Comparison of ENCODE assay signal across 13 cellular contexts in genomic region chr3:42847731-42848130, GRCh38. TPM values are rescaled to one million over a fixed set of nuclear protein-coding genes. Genes with fewer than 3 reads are reported as not detected.
DNase-seq lines count a peak whose midpoint lies in the region; ATAC-seq, FAIRE-seq and TF ChIP-seq lines count a peak whose summit lies in the region.
"Had no signal": no experiment of that assay in that cellular context is flagged by ENCODE, and none has a peak within 500 bp of the region (broad histone marks: within the 10 kb centered on the region; RNA-seq: fewer than 3 reads in every experiment).

No MANE protein-coding gene starts in this region.

- H2BK12ac ChIP-seq in H1 (ENCODE audit: low read depth, low read length) = no peak overlapping the region

- no peak overlapping the region for H3K18ac ChIP-seq in H1 (ENCODE audit: extremely low read depth, low read length)

- no peak overlapping the region for H2BK20ac ChIP-seq in H1 (ENCODE audit: low read length)

- no peak overlapping the region for H4K91ac ChIP-seq in H1 (replicated peaks; ENCODE audit: insufficient read length, low read length)

- H2BK5ac ChIP-seq in H1 (ENCODE audit: low read depth, low read length) = no peak overlapping the region

- H3K4me1 ChIP-seq in H1 (replicated peaks in 1 of 4; ENCODE audit: control insufficient read depth in 3 of 4, insufficient read depth in 4 of 4, low read length in 3 of 4) = peaks cover 0 to 16% (median 4%) of the 10 kb centered on the region in 4 experiments; a peak in 6 of 7 replicates

- no peaks in the 10 kb centered on the region for H3K9me3 ChIP-seq in H1 (ENCODE audit: insufficient read depth in 2 of 2, low read depth in 1 of 2, low read length in 1 of 2)

- no peak overlapping the region for H4K8ac ChIP-seq in H1 (ENCODE audit: extremely low read depth, insufficient read depth, low read length)

- H3K36me3 Mint-ChIP-seq in natural killer cell treated with Interleukin-12 subunit alpha and Interleukin-12 subunit beta and Interleukin-15 and Interleukin-18, amount 100 ng/mL, for 72 hours = no peaks in the 10 kb centered on the region
- no peaks in the 10 kb centered on the region for H3K36me3 Mint-ChIP-seq in activated naive CD4-positive, alpha-beta T cell treated with anti-CD3 and anti-CD28 coated beads for 36 hours (ENCODE audit: low read depth)
- H3K36me3 Mint-ChIP-seq in activated naive CD4-positive, alpha-beta T cell treated with anti-CD3 and anti-CD28 coated beads, Interleukin-2, amount 10 ng/mL, durations not matched to agents 7 days and 5 days = no peaks in the 10 kb centered on the region

- intact Hi-C loops in activated naive CD4-positive, alpha-beta T cell treated with anti-CD3 and anti-CD28 coated beads for 36 hours (cut with micrococcal nuclease) = no loop called here

- H3K56ac ChIP-seq in H1 (replicated peaks; ENCODE audit: insufficient read length, low read depth, low read length) = no peak overlapping the region

- TF ChIP-seq POLR2A in H1 (IDR thresholded peaks at IDR 0.05; ENCODE audit: control extremely low read depth in 1 of 2, low read depth in 2 of 2, low read length in 2 of 2) = no peak

- no peak for TF ChIP-seq EP300 in H1 (IDR thresholded peaks at IDR 0.05; ENCODE audit: borderline replicate concordance in 1 of 2, low read depth in 2 of 2, low read length in 2 of 2)

- DNase-seq in AG10803 (ENCODE audit: low read depth) (peak; percentile 13), NCI-H69 (lab: John Stamatoyannopoulos, UW) (peak; percentile 17), H1 (ENCODE audit: low read depth in 1 of 2, low spot score in 2 of 2) (peak in 1 of 2 experiments; percentile 38), NCI-H128 (lab: John Stamatoyannopoulos, UW; ENCODE audit: unreplicated experiment) (no peak)
- DNase-seq in natural killer cell treated with Interleukin-12 subunit alpha and Interleukin-12 subunit beta and Interleukin-15 and Interleukin-18, amount 100 ng/mL, for 72 hours (ENCODE audit: low spot score) = no peak
- DNase-seq in activated naive CD4-positive, alpha-beta T cell treated with anti-CD3 and anti-CD28 coated beads for 36 hours = no peak
- no peak for DNase-seq in activated naive CD4-positive, alpha-beta T cell treated with anti-CD3 and anti-CD28 coated beads, Interleukin-2, amount 10 ng/mL, durations not matched to agents 7 days and 5 days
- DNase-seq: IMR-90, NCI-H2081, PC-9 had no signal

- FAIRE-seq in H1 (lab: Jason Lieb, UNC) = no peak

- no peak overlapping the region for H3K14ac ChIP-seq in H1 (ENCODE audit: insufficient read length)

- WGBS in H1 (ENCODE audit: extremely low coverage in 1 of 2, insufficient coverage in 1 of 2, insufficient read length in 1 of 2, insufficient replicate concordance in 2 of 2, low coverage in 1 of 2, low lambda C conversion rate in 2 of 2, missing lambda C conversion rate in 1 of 2), 2 experiments = 81% methylated on average over 4 of the region's 4 CpGs; no CpG with 5 or more reads in 1 of the 2 experiments

- H3K27me3 ChIP-seq in H1 (replicated peaks in 1 of 4; ENCODE audit: control insufficient read depth in 3 of 4, extremely low read depth in 1 of 4, insufficient read depth in 3 of 4, low read length in 3 of 4) = no peaks in the 10 kb centered on the region

- H2AK5ac ChIP-seq in H1 (ENCODE audit: low read depth, low read length) = no peak overlapping the region

- no peaks in the 10 kb centered on the region for H4K20me1 ChIP-seq in H1 (replicated peaks in 1 of 2; ENCODE audit: control insufficient read depth in 1 of 2, insufficient read depth in 2 of 2, low read length in 2 of 2)

- H3K23me2 ChIP-seq in H1 (ENCODE audit: low read depth, low read length) = no peaks in the 10 kb centered on the region

- no peaks in the 10 kb centered on the region for H3K79me1 ChIP-seq in H1 (ENCODE audit: low read depth, low read length)

- no peak overlapping the region for H2BK15ac ChIP-seq in H1 (ENCODE audit: low read length)

- no peak for ATAC-seq in natural killer cell treated with Interleukin-12 subunit alpha and Interleukin-12 subunit beta and Interleukin-15 and Interleukin-18, amount 100 ng/mL, for 72 hours
- ATAC-seq in activated CD4-positive, CD25-positive, alpha-beta regulatory T cell treated with anti-CD3 and anti-CD28 coated beads, Interleukin-2, amount 50 U/mL, for 24 hours = no peak

- H3K27ac ChIP-seq in H1 (ENCODE audit: low read depth, low read length) = no peak overlapping the region
- H3K27ac ChIP-seq: PC-9 had no signal

- H3K27me3 Mint-ChIP-seq in natural killer cell treated with Interleukin-12 subunit alpha and Interleukin-12 subunit beta and Interleukin-15 and Interleukin-18, amount 100 ng/mL, for 72 hours = no peaks in the 10 kb centered on the region
- no peaks in the 10 kb centered on the region for H3K27me3 Mint-ChIP-seq in activated naive CD4-positive, alpha-beta T cell treated with anti-CD3 and anti-CD28 coated beads for 36 hours (ENCODE audit: low read depth)
- peaks cover 8% of the 10 kb centered on the region for H3K27me3 Mint-ChIP-seq in activated naive CD4-positive, alpha-beta T cell treated with anti-CD3 and anti-CD28 coated beads, Interleukin-2, amount 10 ng/mL, durations not matched to agents 7 days and 5 days

- no peaks in the 10 kb centered on the region for H3K36me3 ChIP-seq in H1 (ENCODE audit: control insufficient read depth in 2 of 4, insufficient read depth in 4 of 4, low read length in 3 of 4)

- H3K4me2 ChIP-seq in H1 (ENCODE audit: insufficient read depth in 1 of 2, low read depth in 2 of 2, low read length in 2 of 2) = no peak overlapping the region
- H3K4me2 ChIP-seq: PC-9 had no signal

- H4K5ac ChIP-seq in H1 (ENCODE audit: insufficient read length, low read depth, low read length) = no peak overlapping the region

- POLR2A ChIA-PET in H1 (lab: Charles Lee; ENCODE audit: partially characterized antibody) = no interaction called here

- no peak overlapping the region for H3K9ac ChIP-seq in H1 (replicated peaks in 1 of 4; ENCODE audit: extremely low read depth in 1 of 4, low read depth in 3 of 4, low read length in 3 of 4)

- H3K27ac Mint-ChIP-seq in natural killer cell treated with Interleukin-12 subunit alpha and Interleukin-12 subunit beta and Interleukin-15 and Interleukin-18, amount 100 ng/mL, for 72 hours = peak overlapping the region; percentile 69 to 92
- no peak overlapping the region for H3K27ac Mint-ChIP-seq in activated naive CD4-positive, alpha-beta T cell treated with anti-CD3 and anti-CD28 coated beads for 36 hours
- no peak overlapping the region for H3K27ac Mint-ChIP-seq in activated naive CD4-positive, alpha-beta T cell treated with anti-CD3 and anti-CD28 coated beads, Interleukin-2, amount 10 ng/mL, durations not matched to agents 7 days and 5 days

- no peak overlapping the region for H3K23ac ChIP-seq in H1 (ENCODE audit: insufficient read length)

- CTCF ChIA-PET in H1 (lab: Charles Lee; ENCODE audit: partially characterized antibody) = interaction anchor here (0.7 to 1.3 kb wide), 3 partner anchors 8 to 28 kb away, joined by 3 to 6 read pairs (median 4); partner anchors contain the start of gene CYP8B1
- CTCF ChIA-PET in activated naive CD4-positive, alpha-beta T cell treated with anti-CD3 and anti-CD28 coated beads for 36 hours (lab: Charles Lee) = interaction anchor here (0.7 kb wide), 1 partner anchor 38 kb away, joined by 3 read pairs; the partner anchor contains the start of gene ACKR2
- CTCF ChIA-PET in activated naive CD4-positive, alpha-beta T cell treated with anti-CD3 and anti-CD28 coated beads, Interleukin-2, amount 10 ng/mL, durations not matched to agents 7 days and 5 days (lab: Charles Lee) = interaction anchor here (0.9 kb wide), 1 partner anchor 34 kb away, joined by 3 read pairs; no protein-coding TSS in a partner anchor

- H2BK120ac ChIP-seq in H1 (replicated peaks; ENCODE audit: low read depth, low read length) = no peak overlapping the region

- H3K4me3 Mint-ChIP-seq in natural killer cell treated with Interleukin-12 subunit alpha and Interleukin-12 subunit beta and Interleukin-15 and Interleukin-18, amount 100 ng/mL, for 72 hours = peak overlapping the region; percentile 78
- no peak overlapping the region for H3K4me3 Mint-ChIP-seq in activated naive CD4-positive, alpha-beta T cell treated with anti-CD3 and anti-CD28 coated beads for 36 hours
- no peak overlapping the region for H3K4me3 Mint-ChIP-seq in activated naive CD4-positive, alpha-beta T cell treated with anti-CD3 and anti-CD28 coated beads, Interleukin-2, amount 10 ng/mL, durations not matched to agents 7 days and 5 days

- TF ChIP-seq RAD21 in H1 (IDR thresholded peaks at IDR 0.05 in 1 of 2, conservative IDR thresholded peaks at IDR 0.05 in 1 of 2; ENCODE audit: low read depth in 2 of 2, low read length in 2 of 2) = no peak

- H3K4ac ChIP-seq in H1 (replicated peaks; ENCODE audit: insufficient read length, low read depth, low read length) = no peak overlapping the region

- H3K9me3 Mint-ChIP-seq in natural killer cell treated with Interleukin-12 subunit alpha and Interleukin-12 subunit beta and Interleukin-15 and Interleukin-18, amount 100 ng/mL, for 72 hours = peaks cover 2% of the 10 kb centered on the region
- H3K9me3 Mint-ChIP-seq in activated naive CD4-positive, alpha-beta T cell treated with anti-CD3 and anti-CD28 coated beads for 36 hours = no peaks in the 10 kb centered on the region
- no peaks in the 10 kb centered on the region for H3K9me3 Mint-ChIP-seq in activated naive CD4-positive, alpha-beta T cell treated with anti-CD3 and anti-CD28 coated beads, Interleukin-2, amount 10 ng/mL, durations not matched to agents 7 days and 5 days
- H3K9me3 Mint-ChIP-seq: T-helper 2 cell treated with Interferon-gamma antibody and Interleukin-4, amounts not matched to agents 5 μg/mL and 100 μg/mL, for 36 hours had no signal

- H3K4me3 ChIP-seq in AG10803 (ENCODE audit: low read length) = no peak overlapping the region
- no peak overlapping the region for H3K4me3 ChIP-seq in H1 (ENCODE audit: extremely low read depth in 1 of 4, insufficient read depth in 2 of 4, low read depth in 3 of 4, low read length in 4 of 4)
- H3K4me3 ChIP-seq: PC-9 had no signal

- H3K79me2 ChIP-seq in H1 (ENCODE audit: control insufficient read depth in 1 of 2, insufficient read depth in 2 of 2, low read length in 2 of 2) = no peaks in the 10 kb centered on the region

- peak overlapping the region; percentile 51; the same call in 1 of the 2 replicates for H2AFZ ChIP-seq in H1 (ENCODE audit: low read length)
- H2AFZ ChIP-seq: PC-9 had no signal

- TF ChIP-seq CTCF in AG10803 (conservative IDR thresholded peaks at IDR 0.05; ENCODE audit: low read length) (no peak), H1 (IDR thresholded peaks at IDR 0.05; ENCODE audit: control extremely low read depth in 1 of 3, insufficient read depth in 1 of 3, low read depth in 1 of 3, low read length in 3 of 3) (no peak)

- H3K4me1 Mint-ChIP-seq in natural killer cell treated with Interleukin-12 subunit alpha and Interleukin-12 subunit beta and Interleukin-15 and Interleukin-18, amount 100 ng/mL, for 72 hours (ENCODE audit: low read depth in 2 of 2) = peaks cover 15 to 29% of the 10 kb centered on the region in 2 donors
- H3K4me1 Mint-ChIP-seq in activated naive CD4-positive, alpha-beta T cell treated with anti-CD3 and anti-CD28 coated beads for 36 hours (ENCODE audit: low read depth) = peaks cover 16% of the 10 kb centered on the region
- peaks cover 17% of the 10 kb centered on the region for H3K4me1 Mint-ChIP-seq in activated naive CD4-positive, alpha-beta T cell treated with anti-CD3 and anti-CD28 coated beads, Interleukin-2, amount 10 ng/mL, durations not matched to agents 7 days and 5 days

RNA-seq across cellular contexts. Expression of gene CYP8B1, which starts 27.9 kb away (rescaled TPM):
- not detected in 2 replicates for total RNA-seq in H1 (2021; fragmentation: NEBNext Ultra II Directional; extraction: Animal tissue kit (Norgen Biotek cat#: 25700))
- not detected in 2 replicates for polyA plus RNA-seq in H1 (2011; rRNA removed)
- polyA plus RNA-seq in H1 (2011; cell fraction: cytosol; rRNA removed) = not detected
- polyA plus RNA-seq in H1 (2011; cell fraction: nucleus; rRNA removed) = not detected
- not detected in 4 replicates for polyA plus RNA-seq in H1 (2012, experiment 1 of 2)
- not detected for polyA plus RNA-seq in H1 (2012, experiment 2 of 2)
- polyA plus RNA-seq in H1 (2013, experiment 1 of 2) = not detected
- polyA plus RNA-seq in H1 (2013, experiment 2 of 2) = not detected
- polyA minus RNA-seq in H1 (2011; rRNA and poly(A)+ RNA removed) = not detected in 2 replicates
- polyA minus RNA-seq in H1 (2011; cell fraction: cytosol; rRNA and poly(A)+ RNA removed) = not detected
- not detected for polyA minus RNA-seq in H1 (2011; cell fraction: nucleus; rRNA and poly(A)+ RNA removed)
- total RNA-seq in natural killer cell treated with Interleukin-12 subunit alpha and Interleukin-12 subunit beta and Interleukin-15 and Interleukin-18, amount 100 ng/mL, for 72 hours = under 1 TPM in 1 of 2 donors, not detected in 1; 0.14 TPM
- not detected for total RNA-seq in activated naive CD4-positive, alpha-beta T cell treated with anti-CD3 and anti-CD28 coated beads for 36 hours
- total RNA-seq: IMR-90, PC-9 had no signal
- polyA plus RNA-seq: AG04450, IMR-90 had no signal

RNA-seq across cellular contexts. Expression of gene ACKR2, which starts 38.5 kb away (rescaled TPM):
- 0.09 and 0.17 TPM in 2 replicates for total RNA-seq in H1 (2021; fragmentation: NEBNext Ultra II Directional; extraction: Animal tissue kit (Norgen Biotek cat#: 25700))
- polyA plus RNA-seq in H1 (2011; rRNA removed) = 0.09 and 0.12 TPM in 2 replicates
- polyA plus RNA-seq in H1 (2011; cell fraction: cytosol; rRNA removed) = not detected
- 0.11 TPM for polyA plus RNA-seq in H1 (2011; cell fraction: nucleus; rRNA removed)
- polyA plus RNA-seq in H1 (2012, experiment 1 of 2) = 0.09 to 0.26 TPM (median 0.15 TPM) in 4 replicates
- not detected for polyA plus RNA-seq in H1 (2012, experiment 2 of 2)
- 0.22 TPM for polyA plus RNA-seq in H1 (2013, experiment 1 of 2)
- polyA plus RNA-seq in H1 (2013, experiment 2 of 2) = 0.09 TPM
- 0.28 and 0.80 TPM in 2 replicates for polyA minus RNA-seq in H1 (2011; rRNA and poly(A)+ RNA removed)
- polyA minus RNA-seq in H1 (2011; cell fraction: cytosol; rRNA and poly(A)+ RNA removed) = not detected
- 1.4 TPM for polyA minus RNA-seq in H1 (2011; cell fraction: nucleus; rRNA and poly(A)+ RNA removed)
- total RNA-seq in natural killer cell treated with Interleukin-12 subunit alpha and Interleukin-12 subunit beta and Interleukin-15 and Interleukin-18, amount 100 ng/mL, for 72 hours = 10 to 100 TPM in 1 of 2 donors, 1 to 10 TPM in 1; 2.3 to 11.5 TPM
- under 1 TPM; 0.42 to 0.76 TPM for total RNA-seq in activated naive CD4-positive, alpha-beta T cell treated with anti-CD3 and anti-CD28 coated beads for 36 hours
- total RNA-seq: IMR-90 had no signal

RNA-seq across cellular contexts. Expression of gene HIGD1A, which starts 43.4 kb away (rescaled TPM):
- total RNA-seq in H1 (2021; fragmentation: NEBNext Ultra II Directional; extraction: Animal tissue kit (Norgen Biotek cat#: 25700)) = 94.7 and 95.4 TPM in 2 replicates
- polyA plus RNA-seq in H1 (2011; rRNA removed) = 33.5 and 67.3 TPM in 2 replicates
- polyA plus RNA-seq in H1 (2011; cell fraction: cytosol; rRNA removed) = 106 TPM
- 7.9 TPM for polyA plus RNA-seq in H1 (2011; cell fraction: nucleus; rRNA removed)
- polyA plus RNA-seq in H1 (2012, experiment 1 of 2) = 60.1 to 100 TPM (median 79.3 TPM) in 4 replicates
- 55.6 TPM for polyA plus RNA-seq in H1 (2012, experiment 2 of 2)
- 97.9 TPM for polyA plus RNA-seq in H1 (2013, experiment 1 of 2)
- 106 TPM for polyA plus RNA-seq in H1 (2013, experiment 2 of 2)
- polyA minus RNA-seq in H1 (2011; rRNA and poly(A)+ RNA removed) = 22.6 and 37.3 TPM in 2 replicates
- polyA minus RNA-seq in H1 (2011; cell fraction: cytosol; rRNA and poly(A)+ RNA removed) = 27.4 TPM
- polyA minus RNA-seq in H1 (2011; cell fraction: nucleus; rRNA and poly(A)+ RNA removed) = 17.6 TPM
- total RNA-seq in natural killer cell treated with Interleukin-12 subunit alpha and Interleukin-12 subunit beta and Interleukin-15 and Interleukin-18, amount 100 ng/mL, for 72 hours = 10 to 100 TPM; 60.0 to 78.4 TPM
- 10 to 100 TPM; 57.1 to 66.4 TPM for total RNA-seq in activated naive CD4-positive, alpha-beta T cell treated with anti-CD3 and anti-CD28 coated beads for 36 hours

RNA-seq across cellular contexts. Expression of gene ZNF662, which starts 58.2 kb away (rescaled TPM):
- not detected in 2 replicates for total RNA-seq in H1 (2021; fragmentation: NEBNext Ultra II Directional; extraction: Animal tissue kit (Norgen Biotek cat#: 25700))
- polyA plus RNA-seq in H1 (2011; rRNA removed) = 0.03 TPM in 1 of 2 replicates, not detected in the other
- 0.12 TPM for polyA plus RNA-seq in H1 (2011; cell fraction: cytosol; rRNA removed)
- 0.09 TPM for polyA plus RNA-seq in H1 (2011; cell fraction: nucleus; rRNA removed)
- polyA plus RNA-seq in H1 (2012, experiment 1 of 2) = 0.05 to 0.24 TPM in 2 of 4 replicates, not detected in the others
- polyA plus RNA-seq in H1 (2012, experiment 2 of 2) = not detected
- 0.34 TPM for polyA plus RNA-seq in H1 (2013, experiment 1 of 2)
- 0.11 TPM for polyA plus RNA-seq in H1 (2013, experiment 2 of 2)
- 0.12 TPM in 1 of 2 replicates, not detected in the other for polyA minus RNA-seq in H1 (2011; rRNA and poly(A)+ RNA removed)
- polyA minus RNA-seq in H1 (2011; cell fraction: cytosol; rRNA and poly(A)+ RNA removed) = not detected
- polyA minus RNA-seq in H1 (2011; cell fraction: nucleus; rRNA and poly(A)+ RNA removed) = not detected
- under 1 TPM; 0.36 to 0.42 TPM for total RNA-seq in natural killer cell treated with Interleukin-12 subunit alpha and Interleukin-12 subunit beta and Interleukin-15 and Interleukin-18, amount 100 ng/mL, for 72 hours
- total RNA-seq in activated naive CD4-positive, alpha-beta T cell treated with anti-CD3 and anti-CD28 coated beads for 36 hours = 1 to 10 TPM; 1.2 to 1.5 TPM

Comparison
In these comparisons a context has a peak if more than half of its experiments do, and no peak if none do; other contexts are left out.
1. DNase-seq: peak in AG10803 (single experiment) and NCI-H69 (single experiment); none in natural killer cell treated with Interleukin-12 subunit alpha and Interleukin-12 subunit beta and Interleukin-15 and Interleukin-18, amount 100 ng/mL, for 72 hours (single experiment), activated naive CD4-positive, alpha-beta T cell treated with anti-CD3 and anti-CD28 coated beads for 36 hours (single experiment), NCI-H128 (single experiment) and activated naive CD4-positive, alpha-beta T cell treated with anti-CD3 and anti-CD28 coated beads, Interleukin-2, amount 10 ng/mL, durations not matched to agents 7 days and 5 days (single experiment).
2. H3K27ac Mint-ChIP-seq: peak in natural killer cell treated with Interleukin-12 subunit alpha and Interleukin-12 subunit beta and Interleukin-15 and Interleukin-18, amount 100 ng/mL, for 72 hours (2 of 2); none in activated naive CD4-positive, alpha-beta T cell treated with anti-CD3 and anti-CD28 coated beads for 36 hours (single experiment) and activated naive CD4-positive, alpha-beta T cell treated with anti-CD3 and anti-CD28 coated beads, Interleukin-2, amount 10 ng/mL, durations not matched to agents 7 days and 5 days (single experiment).